In genomic region chr1:94301186-94301585, GRCh38 we compare ENCODE assay signal across 21 cellular contexts.
DNase-seq lines count a peak whose midpoint lies in the region; ATAC-seq, FAIRE-seq and TF ChIP-seq lines count a peak whose summit lies in the region.
"Had no signal": no experiment of that assay in that cellular context is flagged by ENCODE, and none has a peak within 500 bp of the region (broad histone marks: within the 10 kb centered on the region; RNA-seq: fewer than 3 reads in every experiment).

No MANE protein-coding gene starts in this region.

- DNase-seq in mammary epithelial cell (no peak), breast epithelium (ENCODE audit: low spot score in 2 of 2) (no peak), adipocyte (ENCODE audit: low read depth) (no peak), keratinocyte (ENCODE audit: low read depth, low spot score) (no peak), thyroid gland (no peak), erythroblast (lab: John Stamatoyannopoulos, UW) (no peak)
- DNase-seq in stimulated activated CD4-positive, alpha-beta T cell treated with anti-CD3 and anti-CD28 coated beads, Interleukin-2, amount 100 ng/mL, for 24 hours, result no peak
- DNase-seq: 8988T; activated CD4-positive, alpha-beta T cell treated with anti-CD3 and anti-CD28 coated beads for 48 hours; activated naive CD4-positive, alpha-beta T cell treated with anti-CD3 and anti-CD28 coated beads, Interleukin-2, amount 10 ng/mL, durations not matched to agents 7 days and 5 days; anterior cingulate cortex; Caco-2; DND-41; left lung; NCI-H1105; Peyer's patch had no signal

- H3K79me2 ChIP-seq in mammary epithelial cell (ENCODE audit: insufficient read depth, low read length) (no peaks in the 10 kb centered on the region), keratinocyte (ENCODE audit: control insufficient read depth, insufficient read depth, low read length) (no peaks in the 10 kb centered on the region)

- CTCF ChIA-PET in mammary epithelial cell (lab: Charles Lee; ENCODE audit: low non-redundant PET), result no interaction called here

- H3K9me1 ChIP-seq in keratinocyte (ENCODE audit: control insufficient read depth, extremely low read depth, insufficient read depth, low read length), result no peaks in the 10 kb centered on the region

- H3K4me1 ChIP-seq in mammary epithelial cell (ENCODE audit: insufficient read depth, low read length) (peaks cover 56% of the 10 kb centered on the region), breast epithelium (peaks cover 0 to 4% of the 10 kb centered on the region in 2 donors), adipocyte (ENCODE audit: control insufficient read depth, insufficient read depth, low read length) (peaks cover 53% of the 10 kb centered on the region), keratinocyte (ENCODE audit: control insufficient read depth, extremely low read depth, insufficient read depth, low read length) (peaks cover 56% of the 10 kb centered on the region), thyroid gland (peaks cover 22 to 31% of the 10 kb centered on the region in 2 donors)
- H3K4me1 ChIP-seq: neural progenitor cell had no signal

- H3K9ac ChIP-seq in mammary epithelial cell (ENCODE audit: insufficient read depth, low read length), result no peak overlapping the region
- peak overlapping the region; percentile 31 for H3K9ac ChIP-seq in adipocyte (ENCODE audit: low read length)
- no peak overlapping the region for H3K9ac ChIP-seq in keratinocyte (ENCODE audit: control insufficient read depth, extremely low read depth, insufficient read depth, low read length)
- H3K9ac ChIP-seq: neural progenitor cell had no signal

- H3K9me3 ChIP-seq in mammary epithelial cell (replicated peaks; ENCODE audit: insufficient read depth, low read length) (no peaks in the 10 kb centered on the region), breast epithelium (no peaks in the 10 kb centered on the region), adipocyte (ENCODE audit: control insufficient read depth, low read length) (no peaks in the 10 kb centered on the region), keratinocyte (ENCODE audit: control insufficient read depth, low read depth, low read length) (no peaks in the 10 kb centered on the region), thyroid gland (no peaks in the 10 kb centered on the region)
- H3K9me3 ChIP-seq: Caco-2, left lung had no signal

- no peak overlapping the region for H3K4me2 ChIP-seq in mammary epithelial cell (ENCODE audit: insufficient read depth, low read depth, low read length)
- H3K4me2 ChIP-seq in keratinocyte (ENCODE audit: control insufficient read depth, extremely low read depth, insufficient read depth, low read depth, low read length), result peak overlapping the region; percentile 28
- H3K4me2 ChIP-seq: neural progenitor cell had no signal

- TF ChIP-seq POLR2A in breast epithelium (IDR thresholded peaks at IDR 0.05) (no peak), thyroid gland (IDR thresholded peaks at IDR 0.05) (no peak), erythroblast (IDR thresholded peaks at IDR 0.05; ENCODE audit: low read length) (no peak)

- H2AFZ ChIP-seq in mammary epithelial cell (ENCODE audit: low read depth, low read length), result no peak overlapping the region
- H2AFZ ChIP-seq in keratinocyte (ENCODE audit: control insufficient read depth, low read length), result no peak overlapping the region
- H2AFZ ChIP-seq: neural progenitor cell had no signal

- ATAC-seq in GM21717 (IDR thresholded peaks at IDR 0.05; ENCODE audit: unreplicated experiment), result no peak
- ATAC-seq: left lung; stimulated activated memory B cell treated with anti-CD40 and anti-IgM and Interleukin-4, amounts not matched to agents 10 μg/mL and 1 μg/mL and 100 μg/mL, for 72 hours had no signal

- H3K27me3 ChIP-seq in mammary epithelial cell (ENCODE audit: insufficient read depth, low read length) (no peaks in the 10 kb centered on the region), breast epithelium (no peaks in the 10 kb centered on the region), adipocyte (replicated peaks; ENCODE audit: control insufficient read depth, insufficient read depth, low read length) (no peaks in the 10 kb centered on the region), keratinocyte (ENCODE audit: control insufficient read depth, extremely low read depth, insufficient read depth, low read length) (no peaks in the 10 kb centered on the region), thyroid gland (no peaks in the 10 kb centered on the region)
- H3K27me3 ChIP-seq: left lung, neural progenitor cell, Peyer's patch had no signal

- FAIRE-seq in keratinocyte (lab: Jason Lieb, UNC), result no peak
- FAIRE-seq: GM12891 had no signal

- dilution Hi-C loops in mammary epithelial cell (cut with HindIII; ENCODE audit: low sequenced_read_pairs) (loop anchor here (5.0 kb wide), 1 partner anchor 44 kb away; no protein-coding TSS in a partner anchor), keratinocyte (cut with MboI; ENCODE audit: extremely low pct_ligation_motif_present, low sequenced_read_pairs) (no loop called here)

- intact Hi-C loops in mammary epithelial cell (cut with micrococcal nuclease) (loop anchor here (2.0 kb wide), 3 partner anchors 24 to 64 kb away; partner anchors contain the start of gene ARHGAP29), breast epithelium (cut with DNase I; ENCODE audit: low total_unique reads) (no loop called here), thyroid gland (cut with DNase I) (no loop called here)

- H3K27ac ChIP-seq in mammary epithelial cell (ENCODE audit: insufficient read depth, low read depth, low read length) (peak overlapping the region; percentile 70), breast epithelium (peak overlapping the region in 1 of 2 donors; percentile 88), keratinocyte (ENCODE audit: control insufficient read depth, insufficient read depth, low read length) (peak overlapping the region; percentile 73), thyroid gland (peak overlapping the region in 2 of 3 donors; percentile 76 to 90)
- H3K27ac ChIP-seq: neural progenitor cell, Peyer's patch had no signal

- no TSS peak for BruUV-seq in mammary epithelial cell (replicated peaks; lab: Mats Ljungman, UMichigan)

- WGBS in mammary epithelial cell (ENCODE audit: low coverage, missing lambda C conversion rate), result 95% methylated on average over 5 of the region's 5 CpGs
- WGBS in thyroid gland, 2 donors, result 68 to 79% methylated on average over 5 of the region's 5 CpGs

- in situ Hi-C loops in mammary epithelial cell (cut with MboI; ENCODE audit: low sequenced_read_pairs in 2 of 2), result no loop called here

- H3K4me3 ChIP-seq in mammary epithelial cell (replicated peaks in 1 of 3; ENCODE audit: insufficient read depth in 1 of 3, low read depth in 2 of 3, low read length in 3 of 3) (no peak overlapping the region), breast epithelium (no peak overlapping the region), adipocyte (ENCODE audit: low read length) (no peak overlapping the region), keratinocyte (ENCODE audit: control insufficient read depth in 2 of 3, extremely low read depth in 1 of 3, insufficient read depth in 2 of 3, low read depth in 1 of 3, low read length in 3 of 3) (no peak overlapping the region), thyroid gland (replicated peaks in 1 of 3) (no peak overlapping the region)
- H3K4me3 ChIP-seq: left lung, neural progenitor cell, Peyer's patch, skin epidermis had no signal

- H3K36me3 ChIP-seq in mammary epithelial cell (ENCODE audit: insufficient read depth, low read length) (no peaks in the 10 kb centered on the region), breast epithelium (no peaks in the 10 kb centered on the region), adipocyte (ENCODE audit: control insufficient read depth, insufficient read depth, low read length, severe bottlenecking) (no peaks in the 10 kb centered on the region), keratinocyte (ENCODE audit: control insufficient read depth in 2 of 2, extremely low read depth in 1 of 2, insufficient read depth in 2 of 2, low read length in 2 of 2) (no peaks in the 10 kb centered on the region), thyroid gland (no peaks in the 10 kb centered on the region)
- H3K36me3 ChIP-seq: left lung, neural progenitor cell, Peyer's patch had no signal

- no peaks in the 10 kb centered on the region for H4K20me1 ChIP-seq in mammary epithelial cell (ENCODE audit: insufficient read depth, low read length)
- no peaks in the 10 kb centered on the region for H4K20me1 ChIP-seq in keratinocyte (ENCODE audit: control insufficient read depth, extremely low read depth, insufficient read depth, low read length)

- no peak for TF ChIP-seq CTCF in mammary epithelial cell (conservative IDR thresholded peaks at IDR 0.05 in 1 of 2, IDR thresholded peaks at IDR 0.05 in 1 of 2; ENCODE audit: extremely low read depth in 1 of 2, insufficient read depth in 1 of 2, low read depth in 1 of 2, low read length in 2 of 2)
- TF ChIP-seq CTCF in breast epithelium (IDR thresholded peaks at IDR 0.05), result no peak
- TF ChIP-seq CTCF in keratinocyte (optimal IDR thresholded peaks at IDR 0.05 in 1 of 3, IDR thresholded peaks at IDR 0.05 in 1 of 3, conservative IDR thresholded peaks at IDR 0.05 in 1 of 3; ENCODE audit: extremely low read depth in 1 of 3, insufficient read depth in 2 of 3, low read length in 3 of 3), result no peak
- TF ChIP-seq CTCF in thyroid gland (IDR thresholded peaks at IDR 0.05), result no peak
